Comparison of ENCODE assay signal across 8 cellular contexts in the genomic region with DNA sequence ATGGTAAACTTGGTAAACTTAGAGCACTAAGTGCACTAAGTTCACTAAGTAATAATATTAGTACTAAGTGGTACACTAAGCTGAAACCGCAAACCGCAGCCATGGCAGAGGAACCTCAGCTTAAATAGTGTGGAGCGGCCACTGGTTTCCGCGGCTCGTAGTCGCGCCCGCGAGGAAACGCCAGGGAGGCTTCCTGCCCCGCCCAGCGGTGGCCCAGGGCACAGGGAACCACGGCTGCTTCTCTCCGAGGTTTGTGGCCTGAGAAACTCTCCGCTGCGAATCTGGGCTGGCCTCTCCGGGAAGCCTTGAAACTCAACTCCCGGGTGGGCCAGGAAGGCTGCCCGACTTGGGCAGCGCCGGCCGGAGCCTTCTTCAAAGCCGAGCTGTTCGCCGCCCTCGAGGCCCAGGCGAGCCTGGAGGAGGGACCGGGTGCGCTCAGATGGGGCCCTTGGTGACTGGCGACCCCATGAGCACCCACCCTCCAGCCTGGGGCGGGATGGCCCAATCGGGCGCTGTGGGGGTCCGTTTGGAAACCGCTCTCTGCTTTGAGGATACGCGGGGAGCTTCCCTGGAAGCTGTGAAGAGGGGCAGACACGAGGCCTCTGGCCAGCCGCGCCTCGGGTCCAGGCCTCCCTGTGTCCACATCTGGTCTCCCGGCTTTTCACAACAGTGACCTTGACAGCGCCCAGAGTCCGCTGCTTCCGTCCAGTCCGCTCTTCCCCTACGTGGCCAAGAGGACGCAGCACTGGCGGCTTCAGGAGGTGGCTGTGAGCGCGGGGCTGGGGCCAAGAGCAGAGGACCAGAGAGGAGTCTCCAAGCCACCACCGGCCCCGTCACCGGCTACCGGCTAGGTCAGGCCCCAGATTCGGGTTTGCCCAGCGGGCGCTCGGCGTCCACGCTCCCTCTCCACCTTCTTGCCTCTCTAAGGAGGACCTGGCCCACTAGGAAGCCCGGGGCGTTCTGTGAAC. TPM values are rescaled to one million over a fixed set of nuclear protein-coding genes. Genes with fewer than 3 reads are reported as not detected.
DNase-seq lines count a peak whose midpoint lies in the region; ATAC-seq and TF ChIP-seq lines count a peak whose summit lies in the region.

No MANE protein-coding gene starts in this region.

- H3K27ac ChIP-seq in HEK293 (ENCODE audit: extremely low read depth, low read depth, low read length) = no peak overlapping the region

- peak; percentile 41 for ATAC-seq in esophagus mucosa
- ATAC-seq in GM21528 (IDR thresholded peaks at IDR 0.05; ENCODE audit: low FRiP score, unreplicated experiment) = no peak
- no peak for ATAC-seq in HG02798 (IDR thresholded peaks at IDR 0.05; ENCODE audit: poor library complexity, unreplicated experiment)

- CTCF ChIA-PET in HEK293 (lab: Yijun Ruan, JAX) = interaction anchor here (0.6 to 1.1 kb wide), 4 partner anchors 18 to 513 kb away, joined by 3 to 5 read pairs (median 3); no protein-coding TSS in a partner anchor

- H3K4me3 ChIP-seq in HEK293 (ENCODE audit: low read depth, low read length) = no peak overlapping the region

- H3K9me3 ChIP-seq in HEK293 (ENCODE audit: control insufficient read depth, insufficient read depth, low read depth, low read length) = no peaks in the 10 kb centered on the region

- peak; percentile 70 for DNase-seq in activated CD4-positive, CD25-positive, alpha-beta regulatory T cell treated with anti-CD3 and anti-CD28 coated beads, Interleukin-2, amount 50 U/mL, for 72 hours
- peak in 2 of 3 donors; percentile 27 to 50 for DNase-seq in stimulated activated CD4-positive, alpha-beta T cell treated with anti-CD3 and anti-CD28 coated beads, Interleukin-12 subunit alpha, Interleukin-12 subunit beta, amount 100 ng/mL, for 48 hours (ENCODE audit: low read depth in 2 of 3, low spot score in 1 of 3)
- no peak for DNase-seq in NCI-H187 treated with DMSO at 0.1 percent for 48 hours (lab: John Stamatoyannopoulos, UW)
- DNase-seq in putamen (ENCODE audit: low spot score) = no peak

- no peak for TF ChIP-seq CTCF in HEK293 (tag by site-specific recombination; IDR thresholded peaks at IDR 0.05)

- no peaks in the 10 kb centered on the region for H3K36me3 ChIP-seq in HEK293 (ENCODE audit: control insufficient read depth in 2 of 2, insufficient read depth in 1 of 2, low read length in 2 of 2)

- POLR2A ChIA-PET in HEK293 (lab: Yijun Ruan, JAX) = interaction anchor here (1.6 kb wide), 1 partner anchor 20 kb away, joined by 3 read pairs; no protein-coding TSS in a partner anchor

- H3K4me1 ChIP-seq in HEK293 (ENCODE audit: control insufficient read depth, insufficient read depth, low read length) = no peaks in the 10 kb centered on the region

TF ChIP-seq in HEK293, 187 proteins besides CTCF, POLR2A, EP300 and RAD21:
- TF ChIP-seq ZNF302 (tag by site-specific recombination; IDR thresholded peaks at IDR 0.05; ENCODE audit: low read depth) = no peak
- TF ChIP-seq ZEB2 (tag by site-specific recombination; IDR thresholded peaks at IDR 0.05) = no peak
- TF ChIP-seq ZNF585B (tag by site-specific recombination; IDR thresholded peaks at IDR 0.05) = no peak
- TF ChIP-seq PRDM4 (tag by site-specific recombination; IDR thresholded peaks at IDR 0.05) = 0 out of 2 replicates have a peak, but pooled peaks have one; percentile 30
- TF ChIP-seq ZNF121 (tag by site-specific recombination; IDR thresholded peaks at IDR 0.05) = no peak
- no peak for TF ChIP-seq ZNF350 (tag by site-specific recombination; IDR thresholded peaks at IDR 0.05)
- TF ChIP-seq ZNF223 (tag by site-specific recombination; IDR thresholded peaks at IDR 0.05) = no peak
- TF ChIP-seq ZSCAN5A (tag by site-specific recombination; IDR thresholded peaks at IDR 0.05) = no peak

RNA-seq across cellular contexts. Expression of gene HLA-E, which starts 25.4 kb away (rescaled TPM):
- 190 TPM for total RNA-seq in esophagus mucosa

Comparison
In these comparisons a context has a peak if more than half of its experiments do, and no peak if none do; other contexts are left out.
1. DNase-seq: peak in activated CD4-positive, CD25-positive, alpha-beta regulatory T cell treated with anti-CD3 and anti-CD28 coated beads, Interleukin-2, amount 50 U/mL, for 72 hours (single experiment) and stimulated activated CD4-positive, alpha-beta T cell treated with anti-CD3 and anti-CD28 coated beads, Interleukin-12 subunit alpha, Interleukin-12 subunit beta, amount 100 ng/mL, for 48 hours (2 of 3); none in NCI-H187 treated with DMSO at 0.1 percent for 48 hours (single experiment) and putamen (single experiment).